Comparison of ENCODE assay signal across 21 cellular contexts in the genomic region with DNA sequence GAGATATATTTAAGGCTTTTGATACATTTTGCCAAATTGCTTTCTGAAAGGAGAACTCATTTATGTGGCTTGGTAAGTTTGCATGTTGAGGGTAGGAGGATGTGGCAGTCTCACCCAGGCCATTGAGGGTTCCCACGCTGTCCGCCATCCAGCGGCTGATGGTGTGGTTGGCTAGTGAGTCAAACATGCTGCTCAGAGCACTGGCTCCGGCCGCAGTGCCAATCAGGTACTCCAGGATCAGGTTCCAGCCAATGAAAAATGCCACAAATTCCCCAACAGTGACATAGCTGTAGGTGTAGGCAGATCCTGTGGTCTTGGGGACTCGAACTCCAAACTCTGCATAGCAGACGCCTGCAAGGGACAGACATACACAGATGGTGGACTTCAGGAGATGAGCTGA.
"Had no signal": no experiment of that assay in that cellular context is flagged by ENCODE, and none has a peak within 500 bp of the region (broad histone marks: within the 10 kb centered on the region; RNA-seq: fewer than 3 reads in every experiment).

No MANE protein-coding gene starts in this region.

- H3K9me3 ChIP-seq: colonic mucosa, left ventricle myocardium inferior, lower lobe of right lung, neutrophil, stomach, thoracic aorta had no signal

- H3K4me3 Mint-ChIP-seq: memory B cell; naive thymus-derived CD4-positive, alpha-beta T cell; type B pancreatic cell had no signal

- ATAC-seq: foreskin keratinocyte; left cardiac atrium; lower lobe of right lung; naive thymus-derived CD4-positive, alpha-beta T cell; right cardiac atrium had no signal

- DNase-seq: colonic mucosa; dermis blood vessel endothelial cell; erythroblast; foreskin keratinocyte; kidney; left cardiac atrium; left ventricle myocardium inferior; lower lobe of right lung; naive thymus-derived CD4-positive, alpha-beta T cell; posterior cingulate gyrus; right cardiac atrium; small intestine; stimulated activated CD4-positive, alpha-beta T cell treated with anti-CD3 and anti-CD28 coated beads, Interleukin-12 subunit alpha, Interleukin-12 subunit beta, amount 100 ng/mL, for 4 hours; stimulated activated naive CD4-positive, alpha-beta T cell; stomach; substantia nigra had no signal

- FAIRE-seq: kidney, small intestine, urothelium cell line had no signal

- H3K4me3 ChIP-seq: colonic mucosa, left ventricle myocardium inferior, lower lobe of right lung, stomach, thoracic aorta had no signal

- H3K27me3 ChIP-seq: colonic mucosa, foreskin keratinocyte, stomach had no signal

- H3K4me1 Mint-ChIP-seq: memory B cell; naive thymus-derived CD4-positive, alpha-beta T cell had no signal

- H3K36me3 ChIP-seq: colonic mucosa, left ventricle myocardium inferior, lower lobe of right lung, neutrophil, stomach, thoracic aorta had no signal

- H3K4me1 ChIP-seq: colonic mucosa, foreskin keratinocyte, left ventricle myocardium inferior, lower lobe of right lung, stomach had no signal

- H3K27ac Mint-ChIP-seq: memory B cell; naive thymus-derived CD4-positive, alpha-beta T cell; type B pancreatic cell had no signal

- H3K9me3 Mint-ChIP-seq: memory B cell; naive thymus-derived CD4-positive, alpha-beta T cell had no signal

- H3K27ac ChIP-seq: colonic mucosa, foreskin keratinocyte, left ventricle myocardium inferior, lower lobe of right lung, neutrophil, stomach, thoracic aorta had no signal

- H3K36me3 Mint-ChIP-seq: memory B cell; naive thymus-derived CD4-positive, alpha-beta T cell had no signal
